Comparison of ENCODE assay signal across 10 cellular contexts in the genomic region with DNA sequence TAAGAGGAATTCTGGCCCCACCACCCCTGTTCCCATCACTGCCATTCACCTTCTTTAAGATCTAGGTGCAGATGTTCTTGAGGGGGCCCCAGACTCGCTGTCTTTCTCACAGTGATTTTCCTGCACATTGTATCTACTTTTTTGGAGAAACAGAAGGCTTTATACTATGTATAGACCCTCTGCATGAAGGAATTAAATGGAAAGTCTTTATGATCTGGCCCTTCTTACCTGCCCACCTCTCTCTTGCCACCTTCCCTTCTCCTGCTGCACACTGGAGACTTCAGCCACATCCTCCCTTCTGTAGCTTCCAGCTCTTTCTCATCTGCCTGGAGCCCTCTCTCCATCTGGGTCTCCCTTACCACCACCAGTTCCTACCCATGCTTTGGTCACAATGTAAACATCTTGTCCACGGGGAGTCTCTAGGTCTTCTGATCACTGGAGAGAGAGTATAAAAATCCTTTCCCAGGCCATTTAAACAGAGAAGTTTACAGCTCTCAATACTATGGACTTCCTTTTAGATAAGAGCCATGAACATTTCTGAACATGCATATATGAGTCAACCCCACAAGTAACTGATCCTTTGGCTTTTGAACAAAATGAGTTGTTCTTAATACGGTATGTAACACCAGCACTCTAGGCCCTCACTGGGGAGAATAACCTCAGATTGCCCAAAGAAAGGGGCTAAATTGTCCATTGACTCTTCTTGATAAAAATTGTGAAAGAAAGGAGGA. TPM values are rescaled to one million over a fixed set of nuclear protein-coding genes. Genes with fewer than 3 reads are reported as not detected.
DNase-seq lines count a peak whose midpoint lies in the region; ATAC-seq and TF ChIP-seq lines count a peak whose summit lies in the region.
"Had no signal": no experiment of that assay in that cellular context is flagged by ENCODE, and none has a peak within 500 bp of the region (broad histone marks: within the 10 kb centered on the region; RNA-seq: fewer than 3 reads in every experiment).

No MANE protein-coding gene starts in this region.

- no peak overlapping the region for H3K4me3 Mint-ChIP-seq in activated CD4-positive, alpha-beta memory T cell treated with anti-CD3 and anti-CD28 coated beads, Interleukin-2, amount 10 ng/mL, durations not matched to agents 7 days and 5 days
- no peak overlapping the region for H3K4me3 Mint-ChIP-seq in activated CD4-positive, alpha-beta memory T cell treated with anti-CD3 and anti-CD28 coated beads for 36 hours
- no peak overlapping the region for H3K4me3 Mint-ChIP-seq in T-helper 2 cell treated with Interferon-gamma antibody and Interleukin-4, amounts not matched to agents 5 μg/mL and 100 μg/mL, for 36 hours
- H3K4me3 Mint-ChIP-seq in stimulated activated naive CD8-positive, alpha-beta T cell treated with anti-CD3 and anti-CD28 coated beads, Interleukin-15, Interleukin-2, amounts not matched to agents 100 ng/mL and 50 ng/mL, for 24 hours: no peak overlapping the region

- CTCF ChIA-PET in activated CD4-positive, alpha-beta memory T cell treated with anti-CD3 and anti-CD28 coated beads, Interleukin-2, amount 10 ng/mL, durations not matched to agents 7 days and 5 days (lab: Charles Lee): interaction anchor here (1.0 to 6.0 kb wide), 17 partner anchors 10 to 277 kb away, joined by 3 to 89 read pairs (median 8); no protein-coding TSS in a partner anchor
- CTCF ChIA-PET in activated CD4-positive, alpha-beta memory T cell treated with anti-CD3 and anti-CD28 coated beads for 36 hours (lab: Charles Lee): interaction anchor here (0.7 to 7.9 kb wide), 17 partner anchors 9 to 943 kb away, joined by 3 to 89 read pairs (median 5); no protein-coding TSS in a partner anchor

- no peak for TF ChIP-seq POLR2A in esophagus muscularis mucosa (IDR thresholded peaks at IDR 0.05; ENCODE audit: low read depth)

- H3K4me1 Mint-ChIP-seq in activated CD4-positive, alpha-beta memory T cell treated with anti-CD3 and anti-CD28 coated beads, Interleukin-2, amount 10 ng/mL, durations not matched to agents 7 days and 5 days: peaks cover 73% of the 10 kb centered on the region
- H3K4me1 Mint-ChIP-seq in activated CD4-positive, alpha-beta memory T cell treated with anti-CD3 and anti-CD28 coated beads for 36 hours (ENCODE audit: low read depth): peaks cover 69% of the 10 kb centered on the region
- peaks cover 70% of the 10 kb centered on the region for H3K4me1 Mint-ChIP-seq in T-helper 2 cell treated with Interferon-gamma antibody and Interleukin-4, amounts not matched to agents 5 μg/mL and 100 μg/mL, for 36 hours (ENCODE audit: low read depth)
- H3K4me1 Mint-ChIP-seq in stimulated activated naive CD8-positive, alpha-beta T cell treated with anti-CD3 and anti-CD28 coated beads, Interleukin-15, Interleukin-2, amounts not matched to agents 100 ng/mL and 50 ng/mL, for 24 hours (ENCODE audit: low read depth): peaks cover 78% of the 10 kb centered on the region

- no peaks in the 10 kb centered on the region for H3K27me3 ChIP-seq in esophagus muscularis mucosa

- no peak for TF ChIP-seq EP300 in esophagus muscularis mucosa (IDR thresholded peaks at IDR 0.05)

- peaks cover 87% of the 10 kb centered on the region for H3K36me3 Mint-ChIP-seq in activated CD4-positive, alpha-beta memory T cell treated with anti-CD3 and anti-CD28 coated beads, Interleukin-2, amount 10 ng/mL, durations not matched to agents 7 days and 5 days (ENCODE audit: low read depth)
- peaks cover 69% of the 10 kb centered on the region for H3K36me3 Mint-ChIP-seq in activated CD4-positive, alpha-beta memory T cell treated with anti-CD3 and anti-CD28 coated beads for 36 hours
- peaks cover 62% of the 10 kb centered on the region for H3K36me3 Mint-ChIP-seq in T-helper 2 cell treated with Interferon-gamma antibody and Interleukin-4, amounts not matched to agents 5 μg/mL and 100 μg/mL, for 36 hours (ENCODE audit: low read depth)
- peaks cover 66% of the 10 kb centered on the region for H3K36me3 Mint-ChIP-seq in stimulated activated naive CD8-positive, alpha-beta T cell treated with anti-CD3 and anti-CD28 coated beads, Interleukin-15, Interleukin-2, amounts not matched to agents 100 ng/mL and 50 ng/mL, for 24 hours (ENCODE audit: low read depth)

- no peaks in the 10 kb centered on the region for H3K9me3 ChIP-seq in esophagus muscularis mucosa

- H3K9me3 Mint-ChIP-seq in activated CD4-positive, alpha-beta memory T cell treated with anti-CD3 and anti-CD28 coated beads, Interleukin-2, amount 10 ng/mL, durations not matched to agents 7 days and 5 days: no peaks in the 10 kb centered on the region
- no peaks in the 10 kb centered on the region for H3K9me3 Mint-ChIP-seq in activated CD4-positive, alpha-beta memory T cell treated with anti-CD3 and anti-CD28 coated beads for 36 hours
- no peaks in the 10 kb centered on the region for H3K9me3 Mint-ChIP-seq in T-helper 2 cell treated with Interferon-gamma antibody and Interleukin-4, amounts not matched to agents 5 μg/mL and 100 μg/mL, for 36 hours
- no peaks in the 10 kb centered on the region for H3K9me3 Mint-ChIP-seq in stimulated activated naive CD8-positive, alpha-beta T cell treated with anti-CD3 and anti-CD28 coated beads, Interleukin-15, Interleukin-2, amounts not matched to agents 100 ng/mL and 50 ng/mL, for 24 hours

- H3K4me3 ChIP-seq in esophagus muscularis mucosa: no peak overlapping the region

- intact Hi-C loops in activated CD4-positive, alpha-beta memory T cell treated with anti-CD3 and anti-CD28 coated beads for 36 hours (cut with micrococcal nuclease): loop anchor here (1.0 kb wide), 2 partner anchors 11 to 13 kb away; no protein-coding TSS in a partner anchor
- intact Hi-C loops in esophagus muscularis mucosa (cut with DNase I): no loop called here

- peaks cover 0 to 2% (median 0%) of the 10 kb centered on the region in 4 donors for H3K4me1 ChIP-seq in esophagus muscularis mucosa

- no peak overlapping the region for H3K27ac ChIP-seq in esophagus muscularis mucosa (replicated peaks in 1 of 4)

- ATAC-seq in HG03045 (IDR thresholded peaks at IDR 0.05; ENCODE audit: unreplicated experiment) (no peak), GM18870 (IDR thresholded peaks at IDR 0.05; ENCODE audit: unreplicated experiment) (no peak), HG03565 (IDR thresholded peaks at IDR 0.05; ENCODE audit: unreplicated experiment) (no peak)
- ATAC-seq: sciatic nerve had no signal

- DNase-seq in activated CD4-positive, alpha-beta memory T cell treated with anti-CD3 and anti-CD28 coated beads, Interleukin-2, amount 10 ng/mL, durations not matched to agents 7 days and 5 days: peak; percentile 13
- no peak for DNase-seq in activated CD4-positive, alpha-beta memory T cell treated with anti-CD3 and anti-CD28 coated beads for 36 hours
- DNase-seq in T-helper 2 cell treated with Interferon-gamma antibody and Interleukin-4, amounts not matched to agents 5 μg/mL and 100 μg/mL, for 36 hours (ENCODE audit: low spot score): peak; percentile 5
- DNase-seq in esophagus muscularis mucosa (ENCODE audit: extremely low spot score): peak; percentile 66
- DNase-seq: activated naive CD4-positive, alpha-beta T cell had no signal

- no peak for TF ChIP-seq CTCF in esophagus muscularis mucosa (IDR thresholded peaks at IDR 0.05)

- H3K27me3 Mint-ChIP-seq in activated CD4-positive, alpha-beta memory T cell treated with anti-CD3 and anti-CD28 coated beads, Interleukin-2, amount 10 ng/mL, durations not matched to agents 7 days and 5 days: no peaks in the 10 kb centered on the region
- no peaks in the 10 kb centered on the region for H3K27me3 Mint-ChIP-seq in activated CD4-positive, alpha-beta memory T cell treated with anti-CD3 and anti-CD28 coated beads for 36 hours
- no peaks in the 10 kb centered on the region for H3K27me3 Mint-ChIP-seq in T-helper 2 cell treated with Interferon-gamma antibody and Interleukin-4, amounts not matched to agents 5 μg/mL and 100 μg/mL, for 36 hours (ENCODE audit: low read depth)
- no peaks in the 10 kb centered on the region for H3K27me3 Mint-ChIP-seq in stimulated activated naive CD8-positive, alpha-beta T cell treated with anti-CD3 and anti-CD28 coated beads, Interleukin-15, Interleukin-2, amounts not matched to agents 100 ng/mL and 50 ng/mL, for 24 hours

- 77% methylated on average over 3 of the region's 3 CpGs for WGBS in esophagus muscularis mucosa

- no peak overlapping the region for H3K27ac Mint-ChIP-seq in activated CD4-positive, alpha-beta memory T cell treated with anti-CD3 and anti-CD28 coated beads, Interleukin-2, amount 10 ng/mL, durations not matched to agents 7 days and 5 days
- H3K27ac Mint-ChIP-seq in activated CD4-positive, alpha-beta memory T cell treated with anti-CD3 and anti-CD28 coated beads for 36 hours: no peak overlapping the region
- peak overlapping the region; percentile 90 for H3K27ac Mint-ChIP-seq in T-helper 2 cell treated with Interferon-gamma antibody and Interleukin-4, amounts not matched to agents 5 μg/mL and 100 μg/mL, for 36 hours
- peak overlapping the region; percentile 93 for H3K27ac Mint-ChIP-seq in stimulated activated naive CD8-positive, alpha-beta T cell treated with anti-CD3 and anti-CD28 coated beads, Interleukin-15, Interleukin-2, amounts not matched to agents 100 ng/mL and 50 ng/mL, for 24 hours

- POLR2A ChIA-PET in activated CD4-positive, alpha-beta memory T cell treated with anti-CD3 and anti-CD28 coated beads, Interleukin-2, amount 10 ng/mL, durations not matched to agents 7 days and 5 days (lab: Charles Lee): interaction anchor here (0.7 to 22.1 kb wide), 9 partner anchors 13 to 274 kb away, joined by 3 to 491 read pairs (median 8); partner anchors contain the start of genes APLF and FBXO48
- POLR2A ChIA-PET in activated CD4-positive, alpha-beta memory T cell treated with anti-CD3 and anti-CD28 coated beads for 36 hours (lab: Charles Lee): interaction anchor here (0.5 to 6.2 kb wide), 15 partner anchors 9 to 273 kb away, joined by 3 to 47 read pairs (median 4); partner anchors contain the start of genes APLF and FBXO48

- no peaks in the 10 kb centered on the region for H3K36me3 ChIP-seq in esophagus muscularis mucosa

RNA-seq across cellular contexts. Expression of gene ARHGAP25, which starts 5.7 kb away (rescaled TPM):
- 100 to 1,000 TPM; 128 to 132 TPM for total RNA-seq in activated CD4-positive, alpha-beta memory T cell treated with anti-CD3 and anti-CD28 coated beads, Interleukin-2, amount 10 ng/mL, durations not matched to agents 7 days and 5 days
- 10 to 100 TPM; 79.8 to 87.7 TPM for total RNA-seq in activated CD4-positive, alpha-beta memory T cell treated with anti-CD3 and anti-CD28 coated beads for 36 hours
- total RNA-seq in esophagus muscularis mucosa: 1 to 10 TPM; 3.7 to 9.3 (median 5.4) TPM

Comparison
In these comparisons a context has a peak if more than half of its experiments do, and no peak if none do; other contexts are left out.
1. H3K27ac Mint-ChIP-seq: peak in T-helper 2 cell treated with Interferon-gamma antibody and Interleukin-4, amounts not matched to agents 5 μg/mL and 100 μg/mL, for 36 hours (single experiment) and stimulated activated naive CD8-positive, alpha-beta T cell treated with anti-CD3 and anti-CD28 coated beads, Interleukin-15, Interleukin-2, amounts not matched to agents 100 ng/mL and 50 ng/mL, for 24 hours (single experiment); none in activated CD4-positive, alpha-beta memory T cell treated with anti-CD3 and anti-CD28 coated beads, Interleukin-2, amount 10 ng/mL, durations not matched to agents 7 days and 5 days (single experiment) and activated CD4-positive, alpha-beta memory T cell treated with anti-CD3 and anti-CD28 coated beads for 36 hours (single experiment).
2. RNA of gene ARHGAP25, which starts 5.7 kb away (total RNA-seq): 128 to 132 TPM in activated CD4-positive, alpha-beta memory T cell treated with anti-CD3 and anti-CD28 coated beads, Interleukin-2, amount 10 ng/mL, durations not matched to agents 7 days and 5 days and 79.8 to 87.7 TPM in activated CD4-positive, alpha-beta memory T cell treated with anti-CD3 and anti-CD28 coated beads for 36 hours; 3.7 to 9.3 TPM in esophagus muscularis mucosa; every median in the first group is over 4 times any median in the second.